In the genomic region with DNA sequence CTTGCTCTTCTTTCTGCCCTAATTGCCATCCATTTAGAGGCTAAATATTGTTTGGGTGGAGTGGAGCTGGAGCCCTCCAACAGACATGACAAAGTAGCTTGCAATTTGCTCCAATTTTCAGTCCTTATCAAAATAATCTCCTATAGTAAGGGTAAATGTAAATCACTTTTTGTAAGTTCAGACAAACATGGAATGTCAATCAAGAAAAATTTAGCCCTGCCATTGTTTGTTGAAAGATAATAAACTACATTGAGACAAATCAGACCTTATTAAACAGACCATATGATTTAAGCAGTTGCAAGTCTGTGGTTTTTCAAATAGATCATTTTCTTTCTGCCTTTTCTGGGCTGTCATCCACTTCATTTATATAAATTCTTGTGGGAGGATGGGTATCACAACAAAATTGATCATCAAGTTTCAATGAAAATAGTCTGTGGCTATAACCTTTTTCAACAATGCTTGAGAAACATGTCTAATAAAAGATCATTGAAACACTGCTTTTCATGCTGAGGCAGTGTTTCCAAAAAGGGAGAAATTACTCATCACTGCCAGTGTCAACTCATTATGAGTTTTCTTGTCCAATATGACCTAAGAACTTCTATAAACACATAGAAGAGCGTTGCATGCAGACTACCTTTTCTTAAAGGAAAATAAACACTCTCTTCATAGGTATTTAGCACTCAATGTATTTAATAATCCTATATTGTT, we compare ENCODE assay signal across 12 cellular contexts.
DNase-seq lines count a peak whose midpoint lies in the region; ATAC-seq, FAIRE-seq and TF ChIP-seq lines count a peak whose summit lies in the region.
"Had no signal": no experiment of that assay in that cellular context is flagged by ENCODE, and none has a peak within 500 bp of the region (broad histone marks: within the 10 kb centered on the region; RNA-seq: fewer than 3 reads in every experiment).

No MANE protein-coding gene starts in this region.

- H3K27ac ChIP-seq in OCI-LY1 (ENCODE audit: low read depth, low read length, poor library complexity, severe bottlenecking) = no peak overlapping the region
- H3K27ac ChIP-seq: dorsolateral prefrontal cortex had no signal

- H3K4me3 ChIP-seq in OCI-LY1 (ENCODE audit: low read depth, low read length, poor library complexity, severe bottlenecking) (no peak overlapping the region), neuron (ENCODE audit: low read length) (no peak overlapping the region)
- H3K4me3 ChIP-seq: dorsolateral prefrontal cortex had no signal

- TF ChIP-seq CTCF in OCI-LY1 (IDR thresholded peaks at IDR 0.05; ENCODE audit: low read length) = no peak

- CTCF ChIA-PET in activated CD8-positive, alpha-beta memory T cell treated with anti-CD3 and anti-CD28 coated beads, Interleukin-2, amount 10 ng/mL, durations not matched to agents 7 days and 5 days (lab: Charles Lee) = no interaction called here

- no peak overlapping the region for H3K4me3 Mint-ChIP-seq in activated CD8-positive, alpha-beta memory T cell treated with anti-CD3 and anti-CD28 coated beads, Interleukin-2, amount 10 ng/mL, durations not matched to agents 7 days and 5 days
- H3K4me3 Mint-ChIP-seq: memory B cell had no signal

- no peaks in the 10 kb centered on the region for H3K27me3 Mint-ChIP-seq in activated CD8-positive, alpha-beta memory T cell treated with anti-CD3 and anti-CD28 coated beads, Interleukin-2, amount 10 ng/mL, durations not matched to agents 7 days and 5 days

- H3K4me2 ChIP-seq in OCI-LY1 (ENCODE audit: low read length) = no peak overlapping the region

- H3K27me3 ChIP-seq in OCI-LY1 (ENCODE audit: insufficient read depth, low read length) = no peaks in the 10 kb centered on the region
- H3K27me3 ChIP-seq in neuron (ENCODE audit: insufficient read depth, low read length) = no peaks in the 10 kb centered on the region
- H3K27me3 ChIP-seq: dorsolateral prefrontal cortex had no signal

- no peaks in the 10 kb centered on the region for H3K9me3 Mint-ChIP-seq in activated CD8-positive, alpha-beta memory T cell treated with anti-CD3 and anti-CD28 coated beads, Interleukin-2, amount 10 ng/mL, durations not matched to agents 7 days and 5 days (ENCODE audit: low read depth)
- H3K9me3 Mint-ChIP-seq: memory B cell had no signal

- H3K36me3 ChIP-seq in OCI-LY1 (ENCODE audit: insufficient read depth, low read length) (no peaks in the 10 kb centered on the region), neuron (ENCODE audit: insufficient read depth, low read length) (no peaks in the 10 kb centered on the region)

- no peak overlapping the region for H3K27ac Mint-ChIP-seq in activated CD8-positive, alpha-beta memory T cell treated with anti-CD3 and anti-CD28 coated beads, Interleukin-2, amount 10 ng/mL, durations not matched to agents 7 days and 5 days
- H3K27ac Mint-ChIP-seq: memory B cell had no signal

- H3K9ac ChIP-seq in OCI-LY1 (ENCODE audit: low read length) = no peak overlapping the region

- H3K4me1 ChIP-seq in OCI-LY1 (ENCODE audit: insufficient read depth, low read length, severe bottlenecking) (peaks cover 16% of the 10 kb centered on the region), neuron (ENCODE audit: insufficient read depth, low read length) (peaks cover 2% of the 10 kb centered on the region)

- H3K9me3 ChIP-seq in OCI-LY1 (ENCODE audit: low read length) (no peaks in the 10 kb centered on the region), neuron (ENCODE audit: low read length) (peaks cover 3% of the 10 kb centered on the region)

- H4K20me1 ChIP-seq in OCI-LY1 (ENCODE audit: insufficient read depth, low read length) = no peaks in the 10 kb centered on the region

- no peaks in the 10 kb centered on the region for H3K79me2 ChIP-seq in OCI-LY1 (ENCODE audit: insufficient read depth, low read length)

- ATAC-seq in activated CD8-positive, alpha-beta memory T cell treated with anti-CD3 and anti-CD28 coated beads, Interleukin-2, amount 10 ng/mL, durations not matched to agents 7 days and 5 days = peak; percentile 65
- peak; percentile 51 for ATAC-seq in HG02588 (IDR thresholded peaks at IDR 0.05; ENCODE audit: unreplicated experiment)

- H3F3A ChIP-seq in OCI-LY1 (ENCODE audit: insufficient read depth, low read length) = no peaks in the 10 kb centered on the region

- H2AFZ ChIP-seq in OCI-LY1 (ENCODE audit: low read length) (peak overlapping the region; percentile 74; the same call in 1 of the 2 replicates), neuron (ENCODE audit: low read depth, low read length) (peak overlapping the region; percentile 84)

- no peak for FAIRE-seq in urothelium cell line (lab: Jason Lieb, UNC)

- no peaks in the 10 kb centered on the region for H3K36me3 Mint-ChIP-seq in activated CD8-positive, alpha-beta memory T cell treated with anti-CD3 and anti-CD28 coated beads, Interleukin-2, amount 10 ng/mL, durations not matched to agents 7 days and 5 days
- H3K36me3 Mint-ChIP-seq: memory B cell had no signal

- no peak for DNase-seq in activated CD8-positive, alpha-beta memory T cell treated with anti-CD3 and anti-CD28 coated beads, Interleukin-2, amount 10 ng/mL, durations not matched to agents 7 days and 5 days
- no peak for DNase-seq in activated CD8-positive, alpha-beta memory T cell treated with anti-CD3 and anti-CD28 coated beads, Interleukin-2, amount 50 U/mL, for 4 hours
- DNase-seq in urothelium cell line (ENCODE audit: low spot score) (no peak), HCEC 1CT (no peak), NCI-H1092 treated with DMSO at 0.1 percent for 48 hours (lab: John Stamatoyannopoulos, UW) (no peak)
- DNase-seq: amniotic stem cell, dorsolateral prefrontal cortex, T1000 had no signal

- H3K4me1 Mint-ChIP-seq in activated CD8-positive, alpha-beta memory T cell treated with anti-CD3 and anti-CD28 coated beads, Interleukin-2, amount 10 ng/mL, durations not matched to agents 7 days and 5 days = peaks cover 9% of the 10 kb centered on the region
- H3K4me1 Mint-ChIP-seq: memory B cell had no signal

- H3K9me2 ChIP-seq in OCI-LY1 (ENCODE audit: low read depth, low read length) = no peaks in the 10 kb centered on the region
